ENCODE assay signal across 1 cellular context in genomic region chr12:71166869-71167268, GRCh38.
TF ChIP-seq lines count a peak whose summit lies in the region.

No MANE protein-coding gene starts in this region.

TF ChIP-seq in SK-N-SH, 30 proteins besides CTCF, POLR2A, EP300 and RAD21 (continued from another document):
- TF ChIP-seq, protein P1, sequence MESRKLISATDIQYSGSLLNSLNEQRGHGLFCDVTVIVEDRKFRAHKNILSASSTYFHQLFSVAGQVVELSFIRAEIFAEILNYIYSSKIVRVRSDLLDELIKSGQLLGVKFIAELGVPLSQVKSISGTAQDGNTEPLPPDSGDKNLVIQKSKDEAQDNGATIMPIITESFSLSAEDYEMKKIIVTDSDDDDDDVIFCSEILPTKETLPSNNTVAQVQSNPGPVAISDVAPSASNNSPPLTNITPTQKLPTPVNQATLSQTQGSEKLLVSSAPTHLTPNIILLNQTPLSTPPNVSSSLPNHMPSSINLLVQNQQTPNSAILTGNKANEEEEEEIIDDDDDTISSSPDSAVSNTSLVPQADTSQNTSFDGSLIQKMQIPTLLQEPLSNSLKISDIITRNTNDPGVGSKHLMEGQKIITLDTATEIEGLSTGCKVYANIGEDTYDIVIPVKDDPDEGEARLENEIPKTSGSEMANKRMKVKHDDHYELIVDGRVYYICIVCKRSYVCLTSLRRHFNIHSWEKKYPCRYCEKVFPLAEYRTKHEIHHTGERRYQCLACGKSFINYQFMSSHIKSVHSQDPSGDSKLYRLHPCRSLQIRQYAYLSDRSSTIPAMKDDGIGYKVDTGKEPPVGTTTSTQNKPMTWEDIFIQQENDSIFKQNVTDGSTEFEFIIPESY (IDR thresholded peaks at IDR 0.05; ENCODE audit: borderline replicate concordance, low read depth), result no peak
- TF ChIP-seq MEF2A (IDR thresholded peaks at IDR 0.05; ENCODE audit: borderline replicate concordance, low read depth), result no peak
